In genomic region chr22:36389122-36389521, GRCh38 we compare ENCODE assay signal across 7 cellular contexts. TPM values are rescaled to one million over a fixed set of nuclear protein-coding genes. Genes with fewer than 3 reads are reported as not detected.
A peak's percentile ranks its signal among the peaks of the same experiment; 100 is the strongest.
DNase-seq lines count a peak whose midpoint lies in the region; TF ChIP-seq lines count a peak whose summit lies in the region.
"Not testable (repeated sequence)": the region's sequence is repeated elsewhere in the genome, so short reads cannot be mapped to it uniquely, and the experiment has no call there.

No MANE protein-coding gene starts in this region.

- POLR2A ChIA-PET in activated CD4-positive, alpha-beta memory T cell treated with anti-CD3 and anti-CD28 coated beads for 36 hours (lab: Charles Lee) = interaction anchor here (1.3 kb wide), 2 partner anchors 12 to 46 kb away, joined by 4 to 6 read pairs; no protein-coding TSS in a partner anchor

- in situ Hi-C loops in GM23248 (cut with MboI); astrocyte of the spinal cord (cut with HindIII; ENCODE audit: low sequenced_read_pairs): not testable (repeated sequence)

- H3K27me3 ChIP-seq in GM23248 (replicated peaks; ENCODE audit: insufficient read depth); OCI-LY1 (ENCODE audit: insufficient read depth, low read length); esophagus squamous epithelium; prostate gland (replicated peaks; ENCODE audit: insufficient read depth): not testable (repeated sequence)

- H3K27ac Mint-ChIP-seq in activated CD4-positive, alpha-beta memory T cell treated with anti-CD3 and anti-CD28 coated beads for 36 hours = not testable (repeated sequence)
- peak overlapping the region; percentile 91 for H3K27ac Mint-ChIP-seq in mesothelial cell of epicardium

- intact Hi-C loops in activated CD4-positive, alpha-beta memory T cell treated with anti-CD3 and anti-CD28 coated beads for 36 hours (cut with micrococcal nuclease) = loop anchor here (2.0 kb wide), 1 partner anchor 16 kb away; no protein-coding TSS in a partner anchor
- intact Hi-C loops in esophagus squamous epithelium (cut with DNase I) (loop anchor here (5.0 kb wide), 2 partner anchors 57 to 63 kb away; no protein-coding TSS in a partner anchor), prostate gland (cut with DNase I) (loop anchor here (2.0 to 5.0 kb wide), 2 partner anchors 66 to 78 kb away; no protein-coding TSS in a partner anchor)

- H4K20me1 ChIP-seq in GM23248 (ENCODE audit: insufficient read depth); OCI-LY1 (ENCODE audit: insufficient read depth, low read length): not testable (repeated sequence)

- H3K9me3 ChIP-seq in GM23248 (ENCODE audit: low read depth); OCI-LY1 (ENCODE audit: low read length); esophagus squamous epithelium; prostate gland: not testable (repeated sequence)

- H3K4me2 ChIP-seq in GM23248 (ENCODE audit: unreplicated experiment) (peak overlapping the region; percentile 76), OCI-LY1 (ENCODE audit: low read length) (peak overlapping the region; percentile 71)

- H3K9me3 Mint-ChIP-seq in activated CD4-positive, alpha-beta memory T cell treated with anti-CD3 and anti-CD28 coated beads for 36 hours; mesothelial cell of epicardium: not testable (repeated sequence)

- not testable (repeated sequence) for DNase-seq in GM23248; activated CD4-positive, alpha-beta memory T cell treated with anti-CD3 and anti-CD28 coated beads for 36 hours; astrocyte of the spinal cord (ENCODE audit: low read depth, low spot score); esophagus squamous epithelium (lab: John Stamatoyannopoulos, UW); mesothelial cell of epicardium (ENCODE audit: low spot score in 2 of 2, unreplicated experiment in 2 of 2); prostate gland (ENCODE audit: low spot score)

- H3K79me2 ChIP-seq in GM23248 (ENCODE audit: insufficient read depth) = peaks cover 43% of the 10 kb centered on the region
- peaks cover 26% of the 10 kb centered on the region for H3K79me2 ChIP-seq in OCI-LY1 (ENCODE audit: insufficient read depth, low read length)

- CTCF ChIA-PET in activated CD4-positive, alpha-beta memory T cell treated with anti-CD3 and anti-CD28 coated beads for 36 hours (lab: Charles Lee) = interaction anchor here (1.7 to 3.4 kb wide), 3 partner anchors 82 to 97 kb away, joined by 5 to 12 read pairs (median 7); no protein-coding TSS in a partner anchor

- not testable (repeated sequence) for H3K36me3 ChIP-seq in GM23248 (ENCODE audit: low read depth); esophagus squamous epithelium; prostate gland
- H3K36me3 ChIP-seq in OCI-LY1 (ENCODE audit: insufficient read depth, low read length) = peaks cover 12% of the 10 kb centered on the region; the same call in 1 of the 2 replicates

- WGBS in GM23248 (ENCODE audit: low coverage in 1 of 2, low lambda C conversion rate in 2 of 2, missing lambda C conversion rate in 2 of 2), 2 experiments = 95 to 96% methylated on average over 14 of the region's 14 CpGs
- 70 to 85% methylated on average over 9 to 12 of the region's 14 CpGs for WGBS in esophagus squamous epithelium, 2 donors
- WGBS in prostate gland = 87% methylated on average over 14 of the region's 14 CpGs

- H3K4me1 Mint-ChIP-seq in activated CD4-positive, alpha-beta memory T cell treated with anti-CD3 and anti-CD28 coated beads for 36 hours (ENCODE audit: low read depth) = peaks cover 21% of the 10 kb centered on the region
- peaks cover 29% of the 10 kb centered on the region for H3K4me1 Mint-ChIP-seq in mesothelial cell of epicardium

- H3K4me3 Mint-ChIP-seq in activated CD4-positive, alpha-beta memory T cell treated with anti-CD3 and anti-CD28 coated beads for 36 hours = peak overlapping the region; percentile 95
- peak overlapping the region; percentile 72 for H3K4me3 Mint-ChIP-seq in mesothelial cell of epicardium

- not testable (repeated sequence) for H3K27me3 Mint-ChIP-seq in activated CD4-positive, alpha-beta memory T cell treated with anti-CD3 and anti-CD28 coated beads for 36 hours; mesothelial cell of epicardium (ENCODE audit: low read depth)

- not testable (repeated sequence) for H3K9me2 ChIP-seq in GM23248 (ENCODE audit: insufficient read depth); OCI-LY1 (ENCODE audit: low read depth, low read length)

- H3K4me1 ChIP-seq in GM23248 (ENCODE audit: insufficient read depth) (peaks cover 17% of the 10 kb centered on the region), OCI-LY1 (ENCODE audit: insufficient read depth, low read length, severe bottlenecking) (peaks cover 39% of the 10 kb centered on the region), esophagus squamous epithelium (peaks cover 14 to 35% (median 22%) of the 10 kb centered on the region in 3 donors)
- H3K4me1 ChIP-seq in prostate gland (replicated peaks) = not testable (repeated sequence)

- peak overlapping the region; percentile 43 for H3K27ac ChIP-seq in GM23248
- H3K27ac ChIP-seq in OCI-LY1 (ENCODE audit: low read depth, low read length, poor library complexity, severe bottlenecking) = not testable (repeated sequence)
- peak overlapping the region in 3 of 4 donors; percentile 98 to 100 (median 100) for H3K27ac ChIP-seq in esophagus squamous epithelium
- peak overlapping the region; percentile 99 to 100 for H3K27ac ChIP-seq in prostate gland

- not testable (repeated sequence) for H3K9ac ChIP-seq in GM23248
- H3K9ac ChIP-seq in OCI-LY1 (ENCODE audit: low read length) = peak overlapping the region; percentile 73; the same call in 1 of the 2 replicates

- TF ChIP-seq POLR2A in esophagus squamous epithelium (IDR thresholded peaks at IDR 0.05); prostate gland (IDR thresholded peaks at IDR 0.05): not testable (repeated sequence)

- H3F3A ChIP-seq in GM23248 (ENCODE audit: insufficient read depth) (peaks cover 21% of the 10 kb centered on the region), OCI-LY1 (ENCODE audit: insufficient read depth, low read length) (peaks cover 10% of the 10 kb centered on the region; the same call in 1 of the 2 replicates)

- H2AFZ ChIP-seq in GM23248 = peak overlapping the region; percentile 67; the same call in 1 of the 2 replicates
- H2AFZ ChIP-seq in OCI-LY1 (ENCODE audit: low read length) = not testable (repeated sequence)

- peaks cover 26% of the 10 kb centered on the region for H3K36me3 Mint-ChIP-seq in activated CD4-positive, alpha-beta memory T cell treated with anti-CD3 and anti-CD28 coated beads for 36 hours
- H3K36me3 Mint-ChIP-seq in mesothelial cell of epicardium = not testable (repeated sequence)

- H3K4me3 ChIP-seq in GM23248 (peak overlapping the region; percentile 64), OCI-LY1 (ENCODE audit: low read depth, low read length, poor library complexity, severe bottlenecking) (peak overlapping the region; percentile 79), astrocyte of the spinal cord (ENCODE audit: low read depth, low read length) (peak overlapping the region; percentile 47), esophagus squamous epithelium (peak overlapping the region in 3 of 4 donors; percentile 44 to 100 (median 99))
- not testable (repeated sequence) for H3K4me3 ChIP-seq in prostate gland

- TF ChIP-seq CTCF in OCI-LY1 (IDR thresholded peaks at IDR 0.05; ENCODE audit: low read length); astrocyte of the spinal cord (IDR thresholded peaks at IDR 0.05; ENCODE audit: low read depth, low read length); esophagus squamous epithelium (IDR thresholded peaks at IDR 0.05); mesothelial cell of epicardium (IDR thresholded peaks at IDR 0.05; ENCODE audit: unreplicated experiment); prostate gland (IDR thresholded peaks at IDR 0.05): not testable (repeated sequence)

RNA-seq across cellular contexts. Expression of gene MYH9, which starts 1.4 kb away (rescaled TPM):
- total RNA-seq in GM23248 (2014; rRNA removed; shearing (Covaris generic)) = 420 and 453 TPM in 2 replicates
- 282 and 287 TPM in 2 replicates for polyA plus RNA-seq in GM23248 (2016; fragmentation: Nextera tagmentation; extraction: Ambion mirVana)
- 100 to 1,000 TPM; 712 to 720 TPM for total RNA-seq in activated CD4-positive, alpha-beta memory T cell treated with anti-CD3 and anti-CD28 coated beads for 36 hours
- total RNA-seq in esophagus squamous epithelium (100 to 1,000 TPM; 216 to 339 (median 246) TPM), mesothelial cell of epicardium (321 to 346 TPM (median 341 TPM) in 3 replicates), prostate gland (100 to 1,000 TPM; 295 to 329 TPM)
